Comparison of ENCODE assay signal across 8 cellular contexts in genomic region chr5:65760504-65761275, GRCh38. TPM values are rescaled to one million over a fixed set of nuclear protein-coding genes. Genes with fewer than 3 reads are reported as not detected.
DNase-seq lines count a peak whose midpoint lies in the region; ATAC-seq, FAIRE-seq and TF ChIP-seq lines count a peak whose summit lies in the region.

No MANE protein-coding gene starts in this region.

- no peak overlapping the region for H2BK120ac ChIP-seq in mesendoderm (ENCODE audit: low read depth, low read length)

- DNase-seq in CD8-positive, alpha-beta memory T cell: peak; percentile 13 to 74 (median 56)
- DNase-seq in T follicular helper cell (ENCODE audit: low read depth) (peak; percentile 40), pancreas (peak in 2 of 6 donors; percentile 13 to 24), DMS114 treated with DMSO at 0.1 percent for 48 hours (lab: John Stamatoyannopoulos, UW; ENCODE audit: unreplicated experiment) (no peak), mesendoderm (no peak), NCI-H510A treated with DMSO at 0.1 percent for 48 hours (lab: John Stamatoyannopoulos, UW) (no peak)
- peak; percentile 14 to 38 (median 31) for DNase-seq in effector memory CD4-positive, alpha-beta T cell

- no peaks in the 10 kb centered on the region for H3K27me3 Mint-ChIP-seq in CD8-positive, alpha-beta memory T cell

- H3K27me3 ChIP-seq in CD8-positive, alpha-beta memory T cell (ENCODE audit: insufficient read depth, low read length, poor library complexity, severe bottlenecking): no peaks in the 10 kb centered on the region
- no peaks in the 10 kb centered on the region for H3K27me3 ChIP-seq in effector memory CD4-positive, alpha-beta T cell (replicated peaks; ENCODE audit: control insufficient read depth, insufficient read depth, low read length, poor library complexity, severe bottlenecking)
- H3K27me3 ChIP-seq in pancreas (no peaks in the 10 kb centered on the region), mesendoderm (ENCODE audit: insufficient read depth, low read length, poor library complexity) (no peaks in the 10 kb centered on the region)

- no peak overlapping the region for H3K27ac ChIP-seq in CD8-positive, alpha-beta memory T cell (ENCODE audit: low read depth, low read length)
- no peak overlapping the region for H3K27ac ChIP-seq in effector memory CD4-positive, alpha-beta T cell (ENCODE audit: insufficient read depth, low read length, poor library complexity, severe bottlenecking)
- H3K27ac ChIP-seq in pancreas (no peak overlapping the region), mesendoderm (ENCODE audit: low read depth, low read length) (no peak overlapping the region)

- WGBS in pancreas, 2 donors: 46 to 52% methylated on average over 2 of the region's 2 CpGs
- no CpG with 5 or more reads among the region's 2 CpGs for WGBS in mesendoderm (ENCODE audit: extremely low coverage, insufficient coverage, low lambda C conversion rate)

- H2BK15ac ChIP-seq in mesendoderm (replicated peaks; ENCODE audit: low read depth): no peak overlapping the region

- H3K9me3 Mint-ChIP-seq in CD8-positive, alpha-beta memory T cell: no peaks in the 10 kb centered on the region

- H3K4ac ChIP-seq in mesendoderm (ENCODE audit: low read depth, low read length): no peak overlapping the region

- ATAC-seq in GM21528 (IDR thresholded peaks at IDR 0.05; ENCODE audit: low FRiP score, unreplicated experiment) (peak; percentile 60), pancreas (peak; percentile 55 to 94 (median 92))

- no peak overlapping the region for H3K23ac ChIP-seq in mesendoderm (ENCODE audit: low read length)

- H3K4me1 Mint-ChIP-seq in CD8-positive, alpha-beta memory T cell: peaks cover 5 to 16% (median 6%) of the 10 kb centered on the region in 3 donors

- CTCF ChIA-PET in CD8-positive, alpha-beta memory T cell (lab: Charles Lee): interaction anchor here (1.2 to 1.8 kb wide), 8 partner anchors 16 to 411 kb away, joined by 3 to 6 read pairs (median 4); partner anchors contain the start of gene SREK1

- H3K56ac ChIP-seq in mesendoderm (ENCODE audit: low read length): no peak overlapping the region

- no peaks in the 10 kb centered on the region for H3K9me3 ChIP-seq in CD8-positive, alpha-beta memory T cell (ENCODE audit: low read length)
- H3K9me3 ChIP-seq in effector memory CD4-positive, alpha-beta T cell (ENCODE audit: control insufficient read depth, low read length): no peaks in the 10 kb centered on the region
- no peaks in the 10 kb centered on the region for H3K9me3 ChIP-seq in pancreas

- intact Hi-C loops in pancreas (cut with DNase I): no loop called here

- H3K79me1 ChIP-seq in mesendoderm (ENCODE audit: low read length): peaks cover 5% of the 10 kb centered on the region

- H3K36me3 Mint-ChIP-seq in CD8-positive, alpha-beta memory T cell: no peaks in the 10 kb centered on the region

- H2AK5ac ChIP-seq in mesendoderm (ENCODE audit: low read length): no peak overlapping the region

- POLR2A ChIA-PET in CD8-positive, alpha-beta memory T cell (lab: Charles Lee): no interaction called here

- H3K4me1 ChIP-seq in CD8-positive, alpha-beta memory T cell (ENCODE audit: insufficient read depth, low read length): peaks cover 4% of the 10 kb centered on the region
- no peaks in the 10 kb centered on the region for H3K4me1 ChIP-seq in effector memory CD4-positive, alpha-beta T cell (ENCODE audit: control insufficient read depth, insufficient read depth, low read length, poor library complexity, severe bottlenecking)
- H3K4me1 ChIP-seq in pancreas (peaks cover 0 to 7% (median 0%) of the 10 kb centered on the region in 3 donors), mesendoderm (ENCODE audit: control insufficient read depth, low read depth, low read length) (no peaks in the 10 kb centered on the region)

- H3K4me3 ChIP-seq in CD8-positive, alpha-beta memory T cell (ENCODE audit: low read length): no peak overlapping the region
- H3K4me3 ChIP-seq in effector memory CD4-positive, alpha-beta T cell (ENCODE audit: insufficient read depth, low read depth, low read length, poor library complexity, severe bottlenecking): no peak overlapping the region
- H3K4me3 ChIP-seq in pancreas (no peak overlapping the region), mesendoderm (ENCODE audit: low read length) (no peak overlapping the region)

- H4K5ac ChIP-seq in mesendoderm (ENCODE audit: low read length): no peak overlapping the region

- H2BK5ac ChIP-seq in mesendoderm (ENCODE audit: low read length): no peak overlapping the region

- H3K18ac ChIP-seq in mesendoderm (ENCODE audit: low read length): no peak overlapping the region

- H3K36me3 ChIP-seq in CD8-positive, alpha-beta memory T cell (ENCODE audit: insufficient read depth, low read length): no peaks in the 10 kb centered on the region
- H3K36me3 ChIP-seq in effector memory CD4-positive, alpha-beta T cell (ENCODE audit: control insufficient read depth, insufficient read depth, low read length): no peaks in the 10 kb centered on the region
- no peaks in the 10 kb centered on the region for H3K36me3 ChIP-seq in pancreas
- H3K36me3 ChIP-seq in mesendoderm (ENCODE audit: control insufficient read depth, insufficient read depth, low read length): no peaks in the 10 kb centered on the region

- H3K27ac Mint-ChIP-seq in CD8-positive, alpha-beta memory T cell: no peak overlapping the region

- H3K4me3 Mint-ChIP-seq in CD8-positive, alpha-beta memory T cell: peak overlapping the region in 1 of 7 donors; percentile 0

- peaks cover 4% of the 10 kb centered on the region for H3K79me2 ChIP-seq in mesendoderm (ENCODE audit: control insufficient read depth, insufficient read depth, low read length)

- no peak overlapping the region for H3K9ac ChIP-seq in mesendoderm (ENCODE audit: low read length)

- H4K8ac ChIP-seq in mesendoderm (ENCODE audit: low read depth, low read length): no peak overlapping the region

- TF ChIP-seq CTCF in pancreas (IDR thresholded peaks at IDR 0.05): no peak

- FAIRE-seq in pancreas (lab: Jason Lieb, UNC): peak; percentile 63

- H3K4me2 ChIP-seq in mesendoderm (ENCODE audit: low read length): no peak overlapping the region

RNA-seq across cellular contexts. Expression of gene NLN, which starts 38.7 kb away (rescaled TPM):
- total RNA-seq in CD8-positive, alpha-beta memory T cell: 10 to 100 TPM; 27.9 to 30.4 TPM
- polyA plus RNA-seq in CD8-positive, alpha-beta memory T cell: 2.7 TPM
- total RNA-seq in pancreas: 10 to 100 TPM in 1 of 6 donors, 1 to 10 TPM in 5; 7.0 to 15.0 (median 9.2) TPM
- 1 to 10 TPM; 1.8 to 1.9 TPM for polyA plus RNA-seq in pancreas
- 92.6 TPM for polyA plus RNA-seq in mesendoderm (2013, experiment 1 of 2)
- 94.6 TPM for polyA plus RNA-seq in mesendoderm (2013, experiment 2 of 2)

RNA-seq across cellular contexts. Expression of gene SGTB, which starts 38.8 kb away (rescaled TPM):
- total RNA-seq in CD8-positive, alpha-beta memory T cell: 10 to 100 TPM; 12.2 to 14.9 TPM
- polyA plus RNA-seq in CD8-positive, alpha-beta memory T cell: 16.3 TPM
- 1 to 10 TPM; 1.5 to 3.8 (median 2.6) TPM for total RNA-seq in pancreas
- polyA plus RNA-seq in pancreas: 1 to 10 TPM in 1 of 2 donors, under 1 TPM in 1; 0.84 to 1.7 TPM
- polyA plus RNA-seq in mesendoderm (2013, experiment 1 of 2): 7.0 TPM
- 7.5 TPM for polyA plus RNA-seq in mesendoderm (2013, experiment 2 of 2)

Comparison
In these comparisons a context has a peak if more than half of its experiments do, and no peak if none do; other contexts are left out.
1. DNase-seq: peak in CD8-positive, alpha-beta memory T cell (5 of 5), T follicular helper cell (single experiment) and effector memory CD4-positive, alpha-beta T cell (3 of 3); none in DMS114 treated with DMSO at 0.1 percent for 48 hours (single experiment), mesendoderm (single experiment) and NCI-H510A treated with DMSO at 0.1 percent for 48 hours (single experiment).